ENCODE assay signal across 10 cellular contexts in the genomic region with DNA sequence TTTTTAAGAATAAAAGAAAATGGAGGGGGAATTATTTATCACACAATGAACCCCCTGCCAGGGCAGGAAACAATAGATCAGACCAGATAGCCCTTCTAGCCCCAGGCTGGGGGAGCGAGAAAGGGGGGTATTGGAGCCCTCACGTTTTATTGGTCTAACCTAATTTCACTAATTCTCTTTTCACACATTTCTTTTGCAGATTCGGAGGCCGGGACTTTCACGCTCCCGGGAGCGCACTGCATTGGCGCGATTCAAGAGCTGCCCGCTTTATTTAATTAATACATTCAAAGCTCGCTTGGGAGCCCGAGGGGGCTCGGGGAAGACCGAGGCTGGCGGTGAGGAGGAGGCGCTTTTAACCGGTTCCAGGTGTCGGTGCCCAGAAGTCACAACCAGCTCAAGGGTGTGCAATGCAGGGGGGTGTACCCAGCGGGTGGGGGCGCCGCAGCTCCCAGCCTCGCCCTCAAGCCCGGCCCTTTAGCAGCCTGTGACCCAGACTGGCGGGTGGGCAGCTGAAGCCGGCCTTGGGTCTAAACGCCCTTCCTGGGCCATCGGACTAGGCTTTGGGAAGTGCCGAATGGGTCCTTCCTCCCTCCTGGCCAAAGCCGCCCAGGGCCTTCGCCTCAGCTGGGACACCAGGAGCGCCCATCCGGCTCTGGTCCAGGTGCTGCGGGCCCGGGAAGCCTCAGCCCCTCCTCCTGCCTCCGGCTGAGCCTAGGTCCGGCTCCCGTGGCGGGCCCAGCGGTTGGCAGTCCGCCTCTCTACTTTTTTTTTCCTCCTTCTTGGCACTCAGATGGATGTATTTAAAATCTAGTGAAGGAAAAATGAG. TPM values are rescaled to one million over a fixed set of nuclear protein-coding genes. Genes with fewer than 3 reads are reported as not detected.
DNase-seq lines count a peak whose midpoint lies in the region; ATAC-seq and TF ChIP-seq lines count a peak whose summit lies in the region.
"Had no signal": no experiment of that assay in that cellular context is flagged by ENCODE, and none has a peak within 500 bp of the region (broad histone marks: within the 10 kb centered on the region; RNA-seq: fewer than 3 reads in every experiment).

No MANE protein-coding gene starts in this region.

- H3K4me3 ChIP-seq in SK-N-MC (peak overlapping the region; percentile 72), skeletal muscle tissue (ENCODE audit: low read length in 3 of 3) (peak overlapping the region; percentile 38 to 51 (median 45))

- CTCF ChIA-PET in activated CD4-positive, alpha-beta T cell treated with anti-CD3 and anti-CD28 coated beads for 36 hours (lab: Charles Lee): interaction anchor here (0.6 to 4.8 kb wide), 5 partner anchors 11 to 1069 kb away, joined by 3 to 30 read pairs (median 4); no protein-coding TSS in a partner anchor

- H3K4me1 ChIP-seq in skeletal muscle tissue (ENCODE audit: control insufficient read depth in 3 of 3, insufficient read depth in 3 of 3, low read length in 3 of 3): peaks cover 23 to 27% (median 25%) of the 10 kb centered on the region in 3 donors

- H3K4me1 Mint-ChIP-seq in activated CD4-positive, alpha-beta T cell treated with anti-CD3 and anti-CD28 coated beads for 36 hours: peaks cover 37% of the 10 kb centered on the region
- H3K4me1 Mint-ChIP-seq in glutamatergic neuron (ENCODE audit: low read depth, unreplicated experiment): peaks cover 23% of the 10 kb centered on the region

- H3K9me3 ChIP-seq in SK-N-MC (ENCODE audit: low read depth, low read length) (no peaks in the 10 kb centered on the region), skeletal muscle tissue (ENCODE audit: control insufficient read depth in 3 of 3, low read length in 3 of 3) (no peaks in the 10 kb centered on the region)

- no peak overlapping the region for H3K27ac Mint-ChIP-seq in activated CD4-positive, alpha-beta T cell treated with anti-CD3 and anti-CD28 coated beads for 36 hours
- no peak overlapping the region for H3K27ac Mint-ChIP-seq in glutamatergic neuron (ENCODE audit: unreplicated experiment)

- peak overlapping the region; percentile 45 for H3K4me3 Mint-ChIP-seq in activated CD4-positive, alpha-beta T cell treated with anti-CD3 and anti-CD28 coated beads for 36 hours
- H3K4me3 Mint-ChIP-seq in glutamatergic neuron (ENCODE audit: unreplicated experiment): peak overlapping the region; percentile 87

- POLR2A ChIA-PET in activated CD4-positive, alpha-beta T cell treated with anti-CD3 and anti-CD28 coated beads for 36 hours (lab: Charles Lee): interaction anchor here (1.2 to 1.4 kb wide), 2 partner anchors 11 to 225 kb away, joined by 3 to 5 read pairs; a partner anchor contains a TSS

- peaks cover 70 to 81% (median 77%) of the 10 kb centered on the region in 3 donors for H3K27me3 ChIP-seq in skeletal muscle tissue (ENCODE audit: control insufficient read depth in 3 of 3, insufficient read depth in 3 of 3, low read length in 3 of 3)

- peak overlapping the region; percentile 48 for H3K9ac ChIP-seq in SK-N-MC (ENCODE audit: insufficient read length)
- no peak overlapping the region for H3K9ac ChIP-seq in skeletal muscle tissue (ENCODE audit: low read depth in 1 of 3, low read length in 3 of 3)

- H3K36me3 Mint-ChIP-seq in activated CD4-positive, alpha-beta T cell treated with anti-CD3 and anti-CD28 coated beads for 36 hours (ENCODE audit: low read depth): no peaks in the 10 kb centered on the region
- H3K36me3 Mint-ChIP-seq in glutamatergic neuron (ENCODE audit: unreplicated experiment): peaks cover 10% of the 10 kb centered on the region

- H3K36me3 ChIP-seq in SK-N-MC (ENCODE audit: insufficient read depth, low read length) (no peaks in the 10 kb centered on the region), skeletal muscle tissue (ENCODE audit: control insufficient read depth in 3 of 3, insufficient read depth in 3 of 3, low read length in 3 of 3) (no peaks in the 10 kb centered on the region)

- intact Hi-C loops in activated CD4-positive, alpha-beta T cell treated with anti-CD3 and anti-CD28 coated beads for 36 hours (cut with DNase I, micrococcal nuclease): no loop called here

- TF ChIP-seq CTCF in glutamatergic neuron (IDR thresholded peaks at IDR 0.05; ENCODE audit: partially characterized antibody, unreplicated experiment): no peak

- DNase-seq in activated CD4-positive, alpha-beta T cell treated with anti-CD3 and anti-CD28 coated beads for 36 hours: no peak
- DNase-seq in activated CD4-positive, alpha-beta T cell treated with anti-CD3 and anti-CD28 coated beads, Interleukin-2, amount 50 U/mL, for 1 hour: no peak
- DNase-seq in SK-N-MC (ENCODE audit: low read depth, low spot score) (no peak), glutamatergic neuron (no peak), HPDE6-E6E7 (ENCODE audit: extremely low spot score) (no peak)
- DNase-seq in stimulated activated CD4-positive, alpha-beta T cell treated with anti-CD3 and anti-CD28 coated beads, Interleukin-4, amount 100 ng/mL, for 24 hours: no peak
- DNase-seq: NCI-H2029 had no signal

- peaks cover 76% of the 10 kb centered on the region for H3K27me3 Mint-ChIP-seq in activated CD4-positive, alpha-beta T cell treated with anti-CD3 and anti-CD28 coated beads for 36 hours
- H3K27me3 Mint-ChIP-seq in glutamatergic neuron (ENCODE audit: unreplicated experiment): peaks cover 41% of the 10 kb centered on the region

- no peak overlapping the region for H3K27ac ChIP-seq in SK-N-MC
- H3K27ac ChIP-seq in skeletal muscle tissue (ENCODE audit: low read depth, low read length): no peak overlapping the region
- H3K27ac ChIP-seq: VCaP had no signal

- H3K9me3 Mint-ChIP-seq in activated CD4-positive, alpha-beta T cell treated with anti-CD3 and anti-CD28 coated beads for 36 hours (ENCODE audit: low read depth): peaks cover 5% of the 10 kb centered on the region
- peaks cover 25% of the 10 kb centered on the region for H3K9me3 Mint-ChIP-seq in glutamatergic neuron (ENCODE audit: unreplicated experiment)

- ATAC-seq in activated CD4-positive, alpha-beta T cell treated with anti-CD3 and anti-CD28 coated beads for 36 hours: no peak
- ATAC-seq in GM21723 (IDR thresholded peaks at IDR 0.05; ENCODE audit: unreplicated experiment): no peak

RNA-seq across cellular contexts. Expression of a gene that starts 5.3 kb away (rescaled TPM):
- total RNA-seq in activated CD4-positive, alpha-beta T cell treated with anti-CD3 and anti-CD28 coated beads for 36 hours: under 1 TPM in 1 of 2 experiments, not detected in 1; 0.11 TPM
- total RNA-seq in glutamatergic neuron (ENCODE audit: unreplicated experiment) (7.3 TPM), skeletal muscle tissue (not detected)
